In the genomic region with DNA sequence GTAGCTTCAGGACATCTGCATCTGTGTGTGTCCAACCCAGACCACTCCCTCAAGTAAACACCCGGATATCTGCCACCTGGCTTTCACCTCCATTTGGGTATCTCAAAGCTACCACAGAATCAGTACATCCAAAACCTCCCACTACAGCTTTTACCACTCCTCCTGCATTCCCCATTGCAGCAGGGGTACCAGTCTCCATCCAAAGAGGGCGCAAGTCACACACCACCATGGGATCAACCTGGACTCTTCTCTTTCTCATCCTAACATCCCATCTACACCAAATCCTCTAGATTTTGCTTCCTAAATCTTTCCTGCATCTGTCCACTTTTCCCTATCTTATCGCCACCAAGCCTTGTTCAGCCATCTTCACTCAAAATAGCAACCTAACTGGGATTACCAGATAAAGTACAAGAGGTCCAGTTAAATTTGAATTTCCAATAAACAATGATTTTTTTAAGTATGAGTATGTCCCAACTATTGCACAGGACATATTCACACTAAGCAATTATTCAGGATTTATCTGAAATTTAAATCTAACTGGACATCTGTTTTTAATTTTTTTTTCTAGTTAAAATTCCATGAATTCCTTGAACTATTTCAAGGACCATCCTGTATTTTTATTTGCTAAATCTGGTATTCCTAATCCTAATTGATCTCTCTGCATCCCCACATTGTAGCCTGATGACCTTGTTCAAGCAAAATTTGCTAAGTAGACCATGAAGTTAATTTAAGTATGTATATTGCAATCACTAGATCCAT, we compare ENCODE assay signal across 11 cellular contexts.
DNase-seq lines count a peak whose midpoint lies in the region; ATAC-seq, FAIRE-seq and TF ChIP-seq lines count a peak whose summit lies in the region.
"Had no signal": no experiment of that assay in that cellular context is flagged by ENCODE, and none has a peak within 500 bp of the region (broad histone marks: within the 10 kb centered on the region; RNA-seq: fewer than 3 reads in every experiment).

No MANE protein-coding gene starts in this region.

- H3K4me1 Mint-ChIP-seq in nephron, result peaks cover 26% of the 10 kb centered on the region
- H3K4me1 Mint-ChIP-seq: IgD-negative memory B cell had no signal

- in situ Hi-C loops in GM12878 (cut with MboI), result no loop called here

- SMC1A ChIA-PET in GM12878 (lab: Charles Lee; ENCODE audit: uncharacterized antibody, unreplicated experiment), result no interaction called here

- peaks cover 18% of the 10 kb centered on the region for H3K9me3 Mint-ChIP-seq in nephron

- 26% methylated on average over 3 of the region's 3 CpGs for WGBS in GM12878 (ENCODE audit: insufficient coverage, insufficient replicate concordance, low lambda C conversion rate, missing lambda C conversion rate)

- H3K36me3 Mint-ChIP-seq in nephron (ENCODE audit: low read depth), result no peaks in the 10 kb centered on the region

- CTCF ChIA-PET in GM12878 (lab: Yijun Ruan, JAX), result no interaction called here

- no peak overlapping the region for H3K4me2 ChIP-seq in GM12878 (ENCODE audit: control insufficient read depth, insufficient read depth)

- DNase-seq in ELF-1 (ENCODE audit: low read depth, low spot score) (peak; percentile 74), LNCaP clone FGC (ENCODE audit: low read depth) (no peak), GM12878 (ENCODE audit: low read depth, low spot score) (no peak), T-helper 2 cell (no peak), NCI-H187 (lab: John Stamatoyannopoulos, UW) (no peak)
- DNase-seq: GOT3, SW 1271 had no signal

- H3K27ac Mint-ChIP-seq in nephron, result peak overlapping the region; percentile 8 to 31 (median 21)
- H3K27ac Mint-ChIP-seq: activated T-helper 1 cell treated with anti-CD3 and anti-CD28 coated beads, Interleukin-12 subunit alpha, Interleukin-12 subunit beta, Interleukin-2, Interleukin-4 antibody, amounts not matched to agents 30 ng/mL and 10 ng/mL and 1 ng/mL, durations not matched to agents 14 hours and 24 hours and 36 hours; IgD-negative memory B cell had no signal

- H3K36me3 ChIP-seq in GM12878 (ENCODE audit: control insufficient read depth in 2 of 2, insufficient read depth in 2 of 2, low read length in 1 of 2), result no peaks in the 10 kb centered on the region

- peaks cover 9% of the 10 kb centered on the region for H3K27me3 Mint-ChIP-seq in nephron (ENCODE audit: low read depth)

- TF ChIP-seq RAD21 in GM12878 (IDR thresholded peaks at IDR 0.05; ENCODE audit: insufficient read depth, low read depth, low read length), result 0 out of 2 replicates have a peak, but pooled peaks have one; percentile 18

- no peak for ATAC-seq in GM12878
- no peak for ATAC-seq in GM21528 (IDR thresholded peaks at IDR 0.05; ENCODE audit: low FRiP score, unreplicated experiment)

- TF ChIP-seq EP300 in GM12878 (IDR thresholded peaks at IDR 0.05; ENCODE audit: borderline replicate concordance in 1 of 2, control insufficient read depth in 1 of 2, low read depth in 2 of 2, low read length in 2 of 2), result no peak

- no peak for TF ChIP-seq POLR2A in GM12878 (IDR thresholded peaks at IDR 0.05; ENCODE audit: low read depth, low read length)

- POLR2A ChIA-PET in GM12878 (lab: Charles Lee), result no interaction called here

- no peak overlapping the region for H3K27ac ChIP-seq in GM12878 (ENCODE audit: control insufficient read depth, insufficient read depth)

- intact Hi-C loops in GM12878 (cut with micrococcal nuclease; ENCODE audit: unreplicated experiment), result no loop called here

- FAIRE-seq in GM12878 (lab: Jason Lieb, UNC), result no peak

- H3K9me3 ChIP-seq in GM12878 (replicated peaks; ENCODE audit: control insufficient read depth, insufficient read depth, low read length), result no peaks in the 10 kb centered on the region

- H2AFZ ChIP-seq in GM12878 (ENCODE audit: control insufficient read depth, low read depth, low read length), result no peak overlapping the region

- no peak overlapping the region for H3K4me3 ChIP-seq in LNCaP clone FGC (ENCODE audit: low read depth, low read length)
- H3K4me3 ChIP-seq in GM12878, result no peak overlapping the region

- no TSS peak for BruUV-seq in GM12878 (replicated peaks; lab: Mats Ljungman, UMichigan)

- no peaks in the 10 kb centered on the region for H3K79me2 ChIP-seq in GM12878 (ENCODE audit: control insufficient read depth, insufficient read depth, low read length)

- no peaks in the 10 kb centered on the region for H3K4me1 ChIP-seq in GM12878 (ENCODE audit: control insufficient read depth, insufficient read depth, low read length)

- H3K27me3 ChIP-seq in GM12878 (replicated peaks in 1 of 2; ENCODE audit: control insufficient read depth in 2 of 2, insufficient read depth in 2 of 2, low read length in 1 of 2), result no peaks in the 10 kb centered on the region; a peak in 1 of 4 replicates

- H3K4me3 Mint-ChIP-seq in nephron, result no peak overlapping the region
- H3K4me3 Mint-ChIP-seq: activated T-helper 1 cell treated with anti-CD3 and anti-CD28 coated beads, Interleukin-12 subunit alpha, Interleukin-12 subunit beta, Interleukin-2, Interleukin-4 antibody, amounts not matched to agents 30 ng/mL and 10 ng/mL and 1 ng/mL, durations not matched to agents 14 hours and 24 hours and 36 hours had no signal

- H4K20me1 ChIP-seq in GM12878 (ENCODE audit: control insufficient read depth, insufficient read depth), result no peaks in the 10 kb centered on the region

- RAD21 ChIA-PET in GM12878 (lab: Charles Lee; ENCODE audit: unreplicated experiment), result no interaction called here

- TF ChIP-seq CTCF in LNCaP clone FGC (IDR thresholded peaks at IDR 0.05; ENCODE audit: control insufficient read depth, extremely low read depth, insufficient read depth) (peak; percentile 66), GM12878 (IDR thresholded peaks at IDR 0.05 in 2 of 3, conservative IDR thresholded peaks at IDR 0.05 in 1 of 3; ENCODE audit: control insufficient read depth in 2 of 3, extremely low read depth in 1 of 3, insufficient read depth in 1 of 3, low read depth in 3 of 3, low read length in 3 of 3) (peak; percentile 10 to 20 (median 11); a peak in 3 of 6 replicates), nephron (IDR thresholded peaks at IDR 0.05; ENCODE audit: unreplicated experiment in 3 of 3) (peak in 2 of 3 experiments; percentile 13)

- no peak overlapping the region for H3K9ac ChIP-seq in GM12878 (ENCODE audit: control insufficient read depth, insufficient read depth, low read length)

TF ChIP-seq in GM12878, 131 proteins besides CTCF, POLR2A, EP300 and RAD21 (continues in another document):
- TF ChIP-seq FOXK2 (IDR thresholded peaks at IDR 0.05), result no peak
- no peak for TF ChIP-seq ETV6 (conservative IDR thresholded peaks at IDR 0.05 in 1 of 2, IDR thresholded peaks at IDR 0.05 in 1 of 2; ENCODE audit: borderline replicate concordance in 1 of 2, low read depth in 1 of 2)
- TF ChIP-seq MAX (IDR thresholded peaks at IDR 0.05; ENCODE audit: low read depth, low read length), result no peak
- TF ChIP-seq SMARCA5 (IDR thresholded peaks at IDR 0.05), result no peak
- TF ChIP-seq IKZF2 (IDR thresholded peaks at IDR 0.05), result no peak
- TF ChIP-seq PKNOX1 (IDR thresholded peaks at IDR 0.05), result no peak
- TF ChIP-seq, protein P1, sequence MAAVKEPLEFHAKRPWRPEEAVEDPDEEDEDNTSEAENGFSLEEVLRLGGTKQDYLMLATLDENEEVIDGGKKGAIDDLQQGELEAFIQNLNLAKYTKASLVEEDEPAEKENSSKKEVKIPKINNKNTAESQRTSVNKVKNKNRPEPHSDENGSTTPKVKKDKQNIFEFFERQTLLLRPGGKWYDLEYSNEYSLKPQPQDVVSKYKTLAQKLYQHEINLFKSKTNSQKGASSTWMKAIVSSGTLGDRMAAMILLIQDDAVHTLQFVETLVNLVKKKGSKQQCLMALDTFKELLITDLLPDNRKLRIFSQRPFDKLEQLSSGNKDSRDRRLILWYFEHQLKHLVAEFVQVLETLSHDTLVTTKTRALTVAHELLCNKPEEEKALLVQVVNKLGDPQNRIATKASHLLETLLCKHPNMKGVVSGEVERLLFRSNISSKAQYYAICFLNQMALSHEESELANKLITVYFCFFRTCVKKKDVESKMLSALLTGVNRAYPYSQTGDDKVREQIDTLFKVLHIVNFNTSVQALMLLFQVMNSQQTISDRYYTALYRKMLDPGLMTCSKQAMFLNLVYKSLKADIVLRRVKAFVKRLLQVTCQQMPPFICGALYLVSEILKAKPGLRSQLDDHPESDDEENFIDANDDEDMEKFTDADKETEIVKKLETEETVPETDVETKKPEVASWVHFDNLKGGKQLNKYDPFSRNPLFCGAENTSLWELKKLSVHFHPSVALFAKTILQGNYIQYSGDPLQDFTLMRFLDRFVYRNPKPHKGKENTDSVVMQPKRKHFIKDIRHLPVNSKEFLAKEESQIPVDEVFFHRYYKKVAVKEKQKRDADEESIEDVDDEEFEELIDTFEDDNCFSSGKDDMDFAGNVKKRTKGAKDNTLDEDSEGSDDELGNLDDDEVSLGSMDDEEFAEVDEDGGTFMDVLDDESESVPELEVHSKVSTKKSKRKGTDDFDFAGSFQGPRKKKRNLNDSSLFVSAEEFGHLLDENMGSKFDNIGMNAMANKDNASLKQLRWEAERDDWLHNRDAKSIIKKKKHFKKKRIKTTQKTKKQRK (IDR thresholded peaks at IDR 0.05; ENCODE audit: low read depth, low read length), result no peak

Comparison
In these comparisons a context has a peak if more than half of its experiments do, and no peak if none do; other contexts are left out.
1. CTCF ChIP-seq: peak in every context shown above with its lines; median percentile 66 in LNCaP clone FGC; 13 in nephron; 11 in GM12878.